ENCODE assay signal across 29 cellular contexts in the genomic region with DNA sequence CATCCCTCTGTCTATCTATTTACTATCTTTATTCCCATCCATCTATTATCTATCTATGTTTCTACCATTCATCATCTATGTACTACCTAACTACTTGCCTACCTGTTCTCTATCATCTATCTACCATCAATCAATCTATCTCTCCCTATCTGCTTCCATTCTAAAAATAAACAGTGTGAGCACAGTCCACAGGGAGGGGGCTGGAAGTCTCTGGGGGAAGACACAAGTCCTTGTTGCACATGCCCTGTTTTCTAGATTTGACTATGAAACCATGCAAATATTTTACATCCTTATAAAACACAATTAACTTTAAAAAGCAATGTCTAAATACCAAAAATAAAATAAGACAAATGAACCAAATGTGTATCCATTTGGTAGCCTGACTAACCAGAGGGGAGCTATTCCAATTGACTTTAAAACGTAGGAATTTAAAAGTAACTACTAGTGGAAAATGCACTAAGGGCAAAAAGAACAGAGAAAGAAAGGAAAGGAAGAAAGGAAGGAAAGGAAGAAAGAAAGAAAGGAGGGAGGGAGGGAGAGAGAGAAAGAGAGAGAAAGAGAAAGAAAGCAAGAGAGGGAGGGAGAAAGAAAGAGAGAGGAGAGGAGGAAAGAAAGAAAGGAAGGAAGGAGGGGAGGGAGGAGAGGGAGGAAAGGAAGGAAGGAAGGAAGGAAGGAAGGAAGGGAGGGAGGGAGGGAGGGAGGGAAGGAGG. TPM values are rescaled to one million over a fixed set of nuclear protein-coding genes. Genes with fewer than 3 reads are reported as not detected.
"Had no signal": no experiment of that assay in that cellular context is flagged by ENCODE, and none has a peak within 500 bp of the region (broad histone marks: within the 10 kb centered on the region; RNA-seq: fewer than 3 reads in every experiment).

No MANE protein-coding gene starts in this region.

- H3K36me3 Mint-ChIP-seq: activated CD4-positive, alpha-beta memory T cell treated with anti-CD3 and anti-CD28 coated beads for 36 hours; activated CD8-positive, alpha-beta memory T cell treated with anti-CD3 and anti-CD28 coated beads, Interleukin-2, amount 10 ng/mL, durations not matched to agents 7 days and 5 days; activated naive CD4-positive, alpha-beta T cell treated with anti-CD3 and anti-CD28 coated beads, Interleukin-2, amount 10 ng/mL, durations not matched to agents 7 days and 5 days; activated naive CD4-positive, alpha-beta T cell treated with anti-CD3 and anti-CD28 coated beads, Interleukin-2, amount 50 U/mL, for 72 hours; activated naive CD8-positive, alpha-beta T cell treated with anti-CD3 and anti-CD28 coated beads, Interleukin-2, amount 10 ng/mL, durations not matched to agents 7 days and 5 days had no signal

- H3K27ac Mint-ChIP-seq: activated CD4-positive, alpha-beta memory T cell treated with anti-CD3 and anti-CD28 coated beads for 36 hours; activated CD4-positive, alpha-beta T cell treated with anti-CD3 and anti-CD28 coated beads for 36 hours; activated CD4-positive, alpha-beta T cell treated with anti-CD3 and anti-CD28 coated beads, Interleukin-2, amount 10 ng/mL, durations not matched to agents 24 days and 14 days; activated CD8-positive, alpha-beta memory T cell treated with anti-CD3 and anti-CD28 coated beads, Interleukin-2, amount 10 ng/mL, durations not matched to agents 7 days and 5 days; activated CD8-positive, alpha-beta T cell treated with anti-CD3 and anti-CD28 coated beads, Interleukin-2, amount 10 ng/mL, durations not matched to agents 7 days and 5 days; activated naive CD4-positive, alpha-beta T cell treated with anti-CD3 and anti-CD28 coated beads, Interleukin-2, amount 10 ng/mL, durations not matched to agents 7 days and 5 days; activated naive CD4-positive, alpha-beta T cell treated with anti-CD3 and anti-CD28 coated beads, Interleukin-2, amount 50 U/mL, for 72 hours; activated naive CD8-positive, alpha-beta T cell treated with anti-CD3 and anti-CD28 coated beads, Interleukin-2, amount 10 ng/mL, durations not matched to agents 7 days and 5 days; activated T-cell treated with anti-CD3 and anti-CD28 coated beads, Interleukin-2, amount 50 U/mL, for 24 hours; activated T-cell treated with anti-CD3 and anti-CD28 coated beads, Interleukin-2, amount 50 U/mL, for 72 hours; dendritic cell treated with granulocyte-macrophage colony-stimulating factor and Interleukin-4, amounts not matched to agents 40 ng/mL and 50 ng/mL, for 4 days; endodermal cell; T-helper 17 cell; T-helper 2 cell treated with Interferon-gamma antibody and Interleukin-4, amounts not matched to agents 5 μg/mL and 100 μg/mL, for 36 hours had no signal

- DNase-seq: activated CD4-positive, alpha-beta memory T cell treated with anti-CD3 and anti-CD28 coated beads for 36 hours; activated CD4-positive, alpha-beta T cell treated with anti-CD3 and anti-CD28 coated beads for 36 hours; activated CD4-positive, alpha-beta T cell treated with anti-CD3 and anti-CD28 coated beads, Interleukin-2, amount 10 ng/mL, durations not matched to agents 24 days and 14 days; activated CD4-positive, CD25-positive, alpha-beta regulatory T cell; activated CD4-positive, CD25-positive, alpha-beta regulatory T cell treated with anti-CD3 and anti-CD28 coated beads, Interleukin-2, amount 50 U/mL, for 72 hours; activated CD8-positive, alpha-beta memory T cell treated with anti-CD3 and anti-CD28 coated beads, Interleukin-2, amount 10 ng/mL, durations not matched to agents 7 days and 5 days; activated CD8-positive, alpha-beta memory T cell treated with anti-CD3 and anti-CD28 coated beads, Interleukin-2, amount 50 U/mL, for 4 hours; activated CD8-positive, alpha-beta T cell treated with anti-CD3 and anti-CD28 coated beads, Interleukin-2, amount 10 ng/mL, durations not matched to agents 7 days and 5 days; activated gamma-delta T cell; activated naive CD4-positive, alpha-beta T cell; activated naive CD4-positive, alpha-beta T cell treated with anti-CD3 and anti-CD28 coated beads, Interleukin-2, amount 10 ng/mL, durations not matched to agents 7 days and 5 days; activated naive CD8-positive, alpha-beta T cell treated with anti-CD3 and anti-CD28 coated beads, Interleukin-2, amount 10 ng/mL, durations not matched to agents 7 days and 5 days; activated T-cell treated with anti-CD3 and anti-CD28 coated beads, Interleukin-2, amount 50 U/mL, for 24 hours; activated T-cell treated with anti-CD3 and anti-CD28 coated beads, Interleukin-2, amount 50 U/mL, for 72 hours; anterior cingulate cortex; brain microvascular endothelial cell; dorsolateral prefrontal cortex; effector memory CD4-positive, alpha-beta T cell; foreskin fibroblast; head of caudate nucleus; T-helper 17 cell; T1000 had no signal

- H3K27ac ChIP-seq: brain microvascular endothelial cell, coronary artery, dorsolateral prefrontal cortex had no signal

- H3K4me3 ChIP-seq: coronary artery, dorsolateral prefrontal cortex had no signal

- H3K4me3 Mint-ChIP-seq: activated CD4-positive, alpha-beta memory T cell treated with anti-CD3 and anti-CD28 coated beads for 36 hours; activated CD4-positive, alpha-beta T cell treated with anti-CD3 and anti-CD28 coated beads for 36 hours; activated CD4-positive, alpha-beta T cell treated with anti-CD3 and anti-CD28 coated beads, Interleukin-2, amount 10 ng/mL, durations not matched to agents 24 days and 14 days; activated CD8-positive, alpha-beta memory T cell treated with anti-CD3 and anti-CD28 coated beads, Interleukin-2, amount 10 ng/mL, durations not matched to agents 7 days and 5 days; activated CD8-positive, alpha-beta T cell treated with anti-CD3 and anti-CD28 coated beads, Interleukin-2, amount 10 ng/mL, durations not matched to agents 7 days and 5 days; activated naive CD4-positive, alpha-beta T cell treated with anti-CD3 and anti-CD28 coated beads, Interleukin-2, amount 10 ng/mL, durations not matched to agents 7 days and 5 days; activated naive CD8-positive, alpha-beta T cell treated with anti-CD3 and anti-CD28 coated beads, Interleukin-2, amount 10 ng/mL, durations not matched to agents 7 days and 5 days; activated T-cell treated with anti-CD3 and anti-CD28 coated beads, Interleukin-2, amount 50 U/mL, for 24 hours; activated T-cell treated with anti-CD3 and anti-CD28 coated beads, Interleukin-2, amount 50 U/mL, for 72 hours; central memory CD8-positive, alpha-beta T cell; dendritic cell treated with granulocyte-macrophage colony-stimulating factor and Interleukin-4, amounts not matched to agents 40 ng/mL and 50 ng/mL, for 4 days; endodermal cell; T-helper 17 cell; T-helper 2 cell treated with Interferon-gamma antibody and Interleukin-4, amounts not matched to agents 5 μg/mL and 100 μg/mL, for 36 hours had no signal

- H3K36me3 ChIP-seq: brain microvascular endothelial cell had no signal

- H3K4me1 Mint-ChIP-seq: central memory CD8-positive, alpha-beta T cell had no signal

- H3K9me3 Mint-ChIP-seq: activated CD4-positive, alpha-beta memory T cell treated with anti-CD3 and anti-CD28 coated beads for 36 hours; activated CD4-positive, alpha-beta T cell treated with anti-CD3 and anti-CD28 coated beads, Interleukin-2, amount 10 ng/mL, durations not matched to agents 24 days and 14 days; activated naive CD4-positive, alpha-beta T cell treated with anti-CD3 and anti-CD28 coated beads, Interleukin-2, amount 10 ng/mL, durations not matched to agents 7 days and 5 days; activated naive CD4-positive, alpha-beta T cell treated with anti-CD3 and anti-CD28 coated beads, Interleukin-2, amount 50 U/mL, for 72 hours; activated naive CD8-positive, alpha-beta T cell treated with anti-CD3 and anti-CD28 coated beads, Interleukin-2, amount 10 ng/mL, durations not matched to agents 7 days and 5 days; activated T-cell treated with anti-CD3 and anti-CD28 coated beads, Interleukin-2, amount 50 U/mL, for 24 hours; activated T-cell treated with anti-CD3 and anti-CD28 coated beads, Interleukin-2, amount 50 U/mL, for 72 hours; central memory CD8-positive, alpha-beta T cell; dendritic cell treated with granulocyte-macrophage colony-stimulating factor and Interleukin-4, amounts not matched to agents 40 ng/mL and 50 ng/mL, for 4 days; endodermal cell; T-helper 2 cell treated with Interferon-gamma antibody and Interleukin-4, amounts not matched to agents 5 μg/mL and 100 μg/mL, for 36 hours had no signal

RNA-seq across cellular contexts. Expression of a gene that starts 13.6 kb away (rescaled TPM):
- total RNA-seq: activated CD4-positive, alpha-beta T cell treated with anti-CD3 and anti-CD28 coated beads, Interleukin-2, amount 10 ng/mL, durations not matched to agents 24 days and 14 days; activated CD8-positive, alpha-beta memory T cell treated with anti-CD3 and anti-CD28 coated beads, Interleukin-2, amount 10 ng/mL, durations not matched to agents 7 days and 5 days; activated CD8-positive, alpha-beta T cell treated with anti-CD3 and anti-CD28 coated beads, Interleukin-2, amount 10 ng/mL, durations not matched to agents 7 days and 5 days; frontal cortex had no signal
